Comparison of ENCODE assay signal across 8 cellular contexts in genomic region chrX:69285881-69286545, GRCh38.
DNase-seq lines count a peak whose midpoint lies in the region; ATAC-seq and TF ChIP-seq lines count a peak whose summit lies in the region.

No MANE protein-coding gene starts in this region.

- no peak overlapping the region for H3K27ac Mint-ChIP-seq in CD4-positive, CD25-positive, alpha-beta regulatory T cell

- H3K4me3 Mint-ChIP-seq in CD4-positive, CD25-positive, alpha-beta regulatory T cell, result peak overlapping the region in 2 of 4 donors; percentile 48 to 65

- H3K9me3 ChIP-seq in CD4-positive, CD25-positive, alpha-beta regulatory T cell (ENCODE audit: control insufficient read depth in 2 of 2, low read length in 2 of 2), result no peaks in the 10 kb centered on the region
- no peaks in the 10 kb centered on the region for H3K9me3 ChIP-seq in muscle layer of duodenum (ENCODE audit: control insufficient read depth in 1 of 2, low read length in 2 of 2)

- H3K4me3 ChIP-seq in CD4-positive, CD25-positive, alpha-beta regulatory T cell (ENCODE audit: low read depth, low read length), result no peak overlapping the region
- H3K4me3 ChIP-seq in muscle layer of duodenum (ENCODE audit: low read depth in 1 of 2, low read length in 2 of 2), result peak overlapping the region; percentile 39 to 59

- no peak for TF ChIP-seq POLR2A in erythroblast (IDR thresholded peaks at IDR 0.05; ENCODE audit: low read length)

- DNase-seq in CD4-positive, CD25-positive, alpha-beta regulatory T cell, result peak; percentile 23 to 44 (median 43)
- DNase-seq in NCI-H2171 treated with DMSO at 0.1 percent for 48 hours (lab: John Stamatoyannopoulos, UW) (peak; percentile 25), erythroblast (lab: John Stamatoyannopoulos, UW) (peak; percentile 39 to 64)
- peak; percentile 65 for DNase-seq in activated CD8-positive, alpha-beta memory T cell treated with anti-CD3 and anti-CD28 coated beads, Interleukin-2, amount 50 U/mL, for 4 hours
- DNase-seq in stimulated activated CD8-positive, alpha-beta memory T cell treated with anti-CD3 and anti-CD28 coated beads, Interleukin-7, amount 100 ng/mL, for 24 hours (ENCODE audit: low read depth), result peak; percentile 17

- H3K36me3 Mint-ChIP-seq in CD4-positive, CD25-positive, alpha-beta regulatory T cell, result no peaks in the 10 kb centered on the region

- H3K9me3 Mint-ChIP-seq in CD4-positive, CD25-positive, alpha-beta regulatory T cell, result peaks cover 0 to 2% (median 0%) of the 10 kb centered on the region in 7 donors

- ATAC-seq in CD4-positive, CD25-positive, alpha-beta regulatory T cell (ENCODE audit: low read depth in 2 of 2), result peak in 1 of 2 donors; percentile 58
- ATAC-seq in GM21423 (IDR thresholded peaks at IDR 0.05; ENCODE audit: unreplicated experiment) (peak; percentile 56), GM21576 (IDR thresholded peaks at IDR 0.05; ENCODE audit: unreplicated experiment) (no peak)

- H3K36me3 ChIP-seq in CD4-positive, CD25-positive, alpha-beta regulatory T cell (ENCODE audit: control insufficient read depth, insufficient read depth, low read length), result no peaks in the 10 kb centered on the region
- H3K36me3 ChIP-seq in muscle layer of duodenum (ENCODE audit: control insufficient read depth in 1 of 2, insufficient read depth in 2 of 2, low read length in 2 of 2), result no peaks in the 10 kb centered on the region

- H3K4me1 ChIP-seq in CD4-positive, CD25-positive, alpha-beta regulatory T cell (ENCODE audit: control insufficient read depth, insufficient read depth, low read length, poor library complexity, severe bottlenecking), result peaks cover 9% of the 10 kb centered on the region
- H3K4me1 ChIP-seq in muscle layer of duodenum (ENCODE audit: control insufficient read depth in 1 of 2, insufficient read depth in 2 of 2, low read length in 2 of 2), result peaks cover 0 to 18% of the 10 kb centered on the region in 2 donors

- H3K27me3 Mint-ChIP-seq in CD4-positive, CD25-positive, alpha-beta regulatory T cell, result no peaks in the 10 kb centered on the region

- no peaks in the 10 kb centered on the region for H3K27me3 ChIP-seq in CD4-positive, CD25-positive, alpha-beta regulatory T cell (ENCODE audit: control insufficient read depth, insufficient read depth, low read length)
- H3K27me3 ChIP-seq in muscle layer of duodenum (ENCODE audit: low read depth, low read length), result no peaks in the 10 kb centered on the region

- no peak overlapping the region for H3K27ac ChIP-seq in CD4-positive, CD25-positive, alpha-beta regulatory T cell (ENCODE audit: insufficient read depth, low read length, poor library complexity, severe bottlenecking)
- H3K27ac ChIP-seq in muscle layer of duodenum (ENCODE audit: low read length), result no peak overlapping the region

- peaks cover 0 to 6% (median 0%) of the 10 kb centered on the region in 4 donors for H3K4me1 Mint-ChIP-seq in CD4-positive, CD25-positive, alpha-beta regulatory T cell
